ENCODE assay signal across 27 cellular contexts in genomic region chr7:159128767-159129166, GRCh38. TPM values are rescaled to one million over a fixed set of nuclear protein-coding genes. Genes with fewer than 3 reads are reported as not detected.
"Had no signal": no experiment of that assay in that cellular context is flagged by ENCODE, and none has a peak within 500 bp of the region (broad histone marks: within the 10 kb centered on the region; RNA-seq: fewer than 3 reads in every experiment).

No MANE protein-coding gene starts in this region.

- H3K27ac ChIP-seq: adrenal gland, ascending aorta, brain microvascular endothelial cell, dorsolateral prefrontal cortex, esophagus squamous epithelium, gastroesophageal sphincter, neutrophil, pancreas, right lobe of liver, thoracic aorta, upper lobe of left lung had no signal

- H3K36me3 Mint-ChIP-seq: activated naive CD4-positive, alpha-beta T cell treated with anti-CD3 and anti-CD28 coated beads, Interleukin-2, amount 50 U/mL, for 24 hours; natural killer cell treated with Interleukin-12 subunit alpha and Interleukin-12 subunit beta and Interleukin-15 and Interleukin-18, amount 100 ng/mL, for 72 hours had no signal

- H3K27me3 Mint-ChIP-seq: activated CD4-positive, alpha-beta T cell treated with anti-CD3 and anti-CD28 coated beads for 36 hours had no signal

- H3K4me1 ChIP-seq: adrenal gland, ascending aorta, esophagus squamous epithelium, pancreas, right lobe of liver, upper lobe of left lung had no signal

- FAIRE-seq: colon, pancreas, small intestine had no signal

- H3K27ac Mint-ChIP-seq: activated B cell treated with CpG ODN at 0.5 μM for 24 hours; activated CD4-positive, alpha-beta T cell treated with anti-CD3 and anti-CD28 coated beads for 36 hours; activated naive CD4-positive, alpha-beta T cell treated with anti-CD3 and anti-CD28 coated beads, Interleukin-2, amount 50 U/mL, for 24 hours; natural killer cell treated with Interleukin-12 subunit alpha and Interleukin-12 subunit beta and Interleukin-15 and Interleukin-18, amount 100 ng/mL, for 72 hours; T-helper 1 cell treated with Interleukin-12 subunit alpha and Interleukin-12 subunit beta and Interleukin-4 antibody, amounts not matched to agents 30 μg/mL and 1 μg/mL, for 36 hours had no signal

- H3K36me3 ChIP-seq: adrenal gland, brain microvascular endothelial cell, esophagus squamous epithelium, gastroesophageal sphincter, neutrophil, pancreas, right lobe of liver, thoracic aorta, upper lobe of left lung had no signal

- H3K4me3 Mint-ChIP-seq: activated B cell treated with CpG ODN at 0.5 μM for 24 hours; activated CD4-positive, alpha-beta T cell treated with anti-CD3 and anti-CD28 coated beads for 36 hours; activated naive CD4-positive, alpha-beta T cell treated with anti-CD3 and anti-CD28 coated beads, Interleukin-2, amount 50 U/mL, for 24 hours; natural killer cell treated with Interleukin-12 subunit alpha and Interleukin-12 subunit beta and Interleukin-15 and Interleukin-18, amount 100 ng/mL, for 72 hours; T-helper 1 cell treated with Interleukin-12 subunit alpha and Interleukin-12 subunit beta and Interleukin-4 antibody, amounts not matched to agents 30 μg/mL and 1 μg/mL, for 36 hours had no signal

- H3K9me3 Mint-ChIP-seq: activated B cell treated with CpG ODN at 0.5 μM for 24 hours; activated naive CD4-positive, alpha-beta T cell treated with anti-CD3 and anti-CD28 coated beads, Interleukin-2, amount 50 U/mL, for 24 hours; natural killer cell treated with Interleukin-12 subunit alpha and Interleukin-12 subunit beta and Interleukin-15 and Interleukin-18, amount 100 ng/mL, for 72 hours; T-helper 1 cell treated with Interleukin-12 subunit alpha and Interleukin-12 subunit beta and Interleukin-4 antibody, amounts not matched to agents 30 μg/mL and 1 μg/mL, for 36 hours had no signal

- H3K4me1 Mint-ChIP-seq: activated B cell treated with CpG ODN at 0.5 μM for 24 hours; activated CD4-positive, alpha-beta T cell treated with anti-CD3 and anti-CD28 coated beads for 36 hours; activated naive CD4-positive, alpha-beta T cell treated with anti-CD3 and anti-CD28 coated beads, Interleukin-2, amount 50 U/mL, for 24 hours had no signal

- H3K27me3 ChIP-seq: ascending aorta, brain microvascular endothelial cell, neutrophil, pancreas, right lobe of liver, upper lobe of left lung had no signal

- DNase-seq: activated B cell treated with CpG ODN at 0.5 μM for 24 hours; activated CD4-positive, alpha-beta T cell treated with anti-CD3 and anti-CD28 coated beads for 36 hours; activated CD4-positive, alpha-beta T cell treated with anti-CD3 and anti-CD28 coated beads, Interleukin-2, amount 50 U/mL, for 4 hours; activated CD8-positive, alpha-beta memory T cell treated with anti-CD3 and anti-CD28 coated beads for 24 hours; activated CD8-positive, alpha-beta memory T cell treated with anti-CD3 and anti-CD28 coated beads, Interleukin-2, amount 50 U/mL, for 4 hours; activated gamma-delta T cell treated with Interleukin-2 at 50 U/mL for 16 hours; adrenal gland; brain microvascular endothelial cell; central memory CD4-positive, alpha-beta T cell; esophagus squamous epithelium; small intestine; stimulated activated CD4-positive, alpha-beta T cell treated with anti-CD3 and anti-CD28 coated beads, Interleukin-2, amount 100 ng/mL, for 48 hours; stimulated activated naive CD4-positive, alpha-beta T cell; upper lobe of left lung had no signal

- H3K9me3 ChIP-seq: adrenal gland, ascending aorta, esophagus squamous epithelium, gastroesophageal sphincter, neutrophil, pancreas, right lobe of liver, thoracic aorta, upper lobe of left lung had no signal

- H3K4me3 ChIP-seq: adrenal gland, ascending aorta, dorsolateral prefrontal cortex, esophagus squamous epithelium, gastroesophageal sphincter, pancreas, right lobe of liver, thoracic aorta, upper lobe of left lung had no signal

RNA-seq across cellular contexts. Expression of gene VIPR2, which starts 15.9 kb away (rescaled TPM):
- total RNA-seq: activated B cell treated with CpG ODN at 0.5 μM for 24 hours, kidney epithelial cell, pulmonary artery endothelial cell had no signal
